In the genomic region with DNA sequence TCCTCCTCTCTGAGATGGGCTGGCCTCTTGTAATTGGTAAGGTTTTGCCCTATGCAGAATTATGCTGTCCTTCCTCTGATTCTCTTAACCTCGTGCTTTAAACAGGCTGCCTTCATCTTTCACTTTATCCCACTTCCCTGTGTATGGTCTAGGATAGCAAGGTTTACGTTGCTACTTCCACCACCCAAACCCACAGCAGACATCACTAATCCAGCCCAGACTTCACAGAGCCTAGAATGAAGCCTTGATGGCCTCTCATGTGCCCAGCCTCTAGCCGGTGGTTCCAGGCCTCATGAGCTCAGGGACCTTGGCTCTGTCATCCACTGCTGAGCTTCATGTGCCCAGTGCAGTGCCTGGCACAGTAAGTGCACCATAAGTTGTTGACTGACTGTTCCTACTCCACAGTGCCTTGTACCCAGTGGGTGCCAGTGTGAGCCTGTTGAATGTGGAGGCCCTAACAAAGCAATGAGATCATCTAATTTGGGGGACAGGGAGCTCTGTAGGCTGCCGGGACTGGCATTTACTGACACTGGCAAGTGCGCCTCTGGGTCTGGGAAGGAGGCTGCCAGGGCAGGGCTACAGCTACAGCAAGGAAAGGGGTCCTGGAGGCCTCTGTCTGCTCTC, we compare ENCODE assay signal across 17 cellular contexts. TPM values are rescaled to one million over a fixed set of nuclear protein-coding genes. Genes with fewer than 3 reads are reported as not detected.
DNase-seq lines count a peak whose midpoint lies in the region; ATAC-seq and TF ChIP-seq lines count a peak whose summit lies in the region.
"Had no signal": no experiment of that assay in that cellular context is flagged by ENCODE, and none has a peak within 500 bp of the region (broad histone marks: within the 10 kb centered on the region; RNA-seq: fewer than 3 reads in every experiment).

No MANE protein-coding gene starts in this region.

- peaks cover 93% of the 10 kb centered on the region for H4K20me1 ChIP-seq in BLaER1
- H4K20me1 ChIP-seq in H9 (ENCODE audit: control insufficient read depth, insufficient read depth, insufficient read length), result no peaks in the 10 kb centered on the region

- no peak overlapping the region for H2BK12ac ChIP-seq in H9 (ENCODE audit: insufficient read length, low read depth, low read length)

- no peak overlapping the region for H2BK20ac ChIP-seq in H9 (ENCODE audit: low read depth, low read length, poor library complexity, severe bottlenecking)

- no peak for TF ChIP-seq POLR2A in uterus (IDR thresholded peaks at IDR 0.05)

- H3K36me3 Mint-ChIP-seq in H9 (ENCODE audit: insufficient read depth in 1 of 3, low read depth in 3 of 3), result peaks cover 25 to 58% (median 33%) of the 10 kb centered on the region in 3 experiments
- peaks cover 53% of the 10 kb centered on the region for H3K36me3 Mint-ChIP-seq in activated T-helper 2 cell treated with anti-CD3 and anti-CD28 coated beads, Interferon-gamma antibody, Interleukin-2, Interleukin-4, amounts not matched to agents 10 μg/mL and 5 μg/mL and 100 μg/mL, durations not matched to agents 14 hours and 24 hours and 36 hours (ENCODE audit: low read depth)
- peaks cover 0 to 45% (median 9%) of the 10 kb centered on the region in 3 donors for H3K36me3 Mint-ChIP-seq in naive thymus-derived CD8-positive, alpha-beta T cell

- H4K5ac ChIP-seq in H9 (ENCODE audit: insufficient read length, low read depth, low read length), result no peak overlapping the region

- intact Hi-C loops in activated T-helper 2 cell treated with anti-CD3 and anti-CD28 coated beads, Interferon-gamma antibody, Interleukin-2, Interleukin-4, amounts not matched to agents 10 μg/mL and 5 μg/mL and 100 μg/mL, durations not matched to agents 14 hours and 24 hours and 36 hours (cut with micrococcal nuclease), result no loop called here
- intact Hi-C loops in uterus (cut with DNase I; ENCODE audit: low total_unique reads), result no loop called here

- H2BK5ac ChIP-seq in H9 (ENCODE audit: insufficient read length, low read length), result no peak overlapping the region

- TF ChIP-seq CTCF in H9 (conservative IDR thresholded peaks at IDR 0.05) (no peak), uterus (IDR thresholded peaks at IDR 0.05) (no peak)

- H3K18ac ChIP-seq in H9 (ENCODE audit: insufficient read length, low read depth, low read length), result no peak overlapping the region

- DNase-seq in H9, result no peak
- no peak for DNase-seq in activated T-helper 2 cell treated with anti-CD3 and anti-CD28 coated beads, Interferon-gamma antibody, Interleukin-2, Interleukin-4, amounts not matched to agents 10 μg/mL and 5 μg/mL and 100 μg/mL, durations not matched to agents 14 hours and 24 hours and 36 hours (ENCODE audit: low spot score)
- no peak for DNase-seq in naive thymus-derived CD8-positive, alpha-beta T cell
- no peak for DNase-seq in stimulated activated CD4-positive, alpha-beta T cell treated with anti-CD3 and anti-CD28 coated beads, Interleukin-2, amount 100 ng/mL, for 48 hours
- DNase-seq in uterus, result no peak
- DNase-seq in islet precursor cell, result no peak
- DNase-seq in HUDEP-2 (lab: John Stamatoyannopoulos, UW; ENCODE audit: unreplicated experiment in 76 of 76), result no peak
- DNase-seq: activated CD4-positive, CD25-positive, alpha-beta regulatory T cell treated with anti-CD3 and anti-CD28 coated beads, Interleukin-2, amount 50 U/mL, for 72 hours; activated CD8-positive, alpha-beta memory T cell treated with anti-CD3 and anti-CD28 coated beads, Interleukin-2, amount 50 U/mL, for 48 hours; DMS79; hippocampal formation; NCI-H2081 treated with DMSO at 0.1 percent for 48 hours; pancreas; small intestine; stimulated activated naive CD8-positive, alpha-beta T cell treated with anti-CD3 and anti-CD28 coated beads, Interleukin-15, amount 100 ng/mL, for 72 hours had no signal

- peaks cover 8% of the 10 kb centered on the region; the same call in 1 of the 2 replicates for H3K79me2 ChIP-seq in H9 (ENCODE audit: insufficient read depth, low read length)

- H3K9me3 ChIP-seq in BLaER1 (no peaks in the 10 kb centered on the region), H9 (ENCODE audit: control insufficient read depth, low read depth, low read length) (no peaks in the 10 kb centered on the region), uterus (no peaks in the 10 kb centered on the region)
- H3K9me3 ChIP-seq: pancreas had no signal

- no peak for ATAC-seq in naive thymus-derived CD8-positive, alpha-beta T cell
- ATAC-seq: activated naive CD4-positive, alpha-beta T cell treated with anti-CD3 and anti-CD28 coated beads, Interleukin-2, amount 50 U/mL, for 72 hours; pancreas; stimulated activated naive CD8-positive, alpha-beta T cell treated with anti-CD3 and anti-CD28 coated beads, Interleukin-15, amount 100 ng/mL, for 72 hours had no signal

- no peak overlapping the region for H4K91ac ChIP-seq in H9 (ENCODE audit: insufficient read length, low read depth, low read length)

- H3K4ac ChIP-seq in H9 (ENCODE audit: low read depth, low read length), result no peak overlapping the region

- H2AK5ac ChIP-seq in H9 (ENCODE audit: insufficient read length, low read length), result no peak overlapping the region

- no peak overlapping the region for H2AFZ ChIP-seq in H9 (ENCODE audit: low read length)

- peaks cover 50% of the 10 kb centered on the region for H3K4me1 ChIP-seq in BLaER1
- H3K4me1 ChIP-seq in H9 (ENCODE audit: insufficient read depth, low read length), result peaks cover 5% of the 10 kb centered on the region; the same call in 1 of the 2 replicates
- peaks cover 0 to 6% of the 10 kb centered on the region in 2 donors for H3K4me1 ChIP-seq in uterus

- no peak overlapping the region for H4K8ac ChIP-seq in H9 (replicated peaks; ENCODE audit: insufficient read length, low read depth, low read length)

- H3K9me3 Mint-ChIP-seq in H9, result no peaks in the 10 kb centered on the region; a peak in 1 of 5 replicates
- no peaks in the 10 kb centered on the region for H3K9me3 Mint-ChIP-seq in activated T-helper 2 cell treated with anti-CD3 and anti-CD28 coated beads, Interferon-gamma antibody, Interleukin-2, Interleukin-4, amounts not matched to agents 10 μg/mL and 5 μg/mL and 100 μg/mL, durations not matched to agents 14 hours and 24 hours and 36 hours
- H3K9me3 Mint-ChIP-seq in naive thymus-derived CD8-positive, alpha-beta T cell, result no peaks in the 10 kb centered on the region
- H3K9me3 Mint-ChIP-seq: activated naive CD4-positive, alpha-beta T cell treated with anti-CD3 and anti-CD28 coated beads, Interleukin-2, amount 50 U/mL, for 72 hours; stimulated activated naive CD8-positive, alpha-beta T cell treated with anti-CD3 and anti-CD28 coated beads, Interleukin-15, amount 100 ng/mL, for 72 hours had no signal

- H2BK15ac ChIP-seq in H9 (ENCODE audit: low read depth, low read length), result no peak overlapping the region

- peaks cover 77% of the 10 kb centered on the region for H3K36me3 ChIP-seq in BLaER1
- no peaks in the 10 kb centered on the region for H3K36me3 ChIP-seq in uterus
- H3K36me3 ChIP-seq: pancreas had no signal

- no peak overlapping the region for H2BK120ac ChIP-seq in H9 (ENCODE audit: low read depth, low read length, poor library complexity, severe bottlenecking)

- no peak overlapping the region for H3K56ac ChIP-seq in H9 (ENCODE audit: insufficient read length, low read depth, low read length)

- H3K27me3 Mint-ChIP-seq in H9 (ENCODE audit: low read depth), result no peaks in the 10 kb centered on the region; the same call in 1 of the 2 replicates
- H3K27me3 Mint-ChIP-seq in activated T-helper 2 cell treated with anti-CD3 and anti-CD28 coated beads, Interferon-gamma antibody, Interleukin-2, Interleukin-4, amounts not matched to agents 10 μg/mL and 5 μg/mL and 100 μg/mL, durations not matched to agents 14 hours and 24 hours and 36 hours (ENCODE audit: low read depth), result no peaks in the 10 kb centered on the region
- no peaks in the 10 kb centered on the region for H3K27me3 Mint-ChIP-seq in naive thymus-derived CD8-positive, alpha-beta T cell
- H3K27me3 Mint-ChIP-seq: stimulated activated naive CD8-positive, alpha-beta T cell treated with anti-CD3 and anti-CD28 coated beads, Interleukin-15, amount 100 ng/mL, for 72 hours had no signal

- H3K4me3 Mint-ChIP-seq in H9, result no peak overlapping the region
- H3K4me3 Mint-ChIP-seq in activated T-helper 2 cell treated with anti-CD3 and anti-CD28 coated beads, Interferon-gamma antibody, Interleukin-2, Interleukin-4, amounts not matched to agents 10 μg/mL and 5 μg/mL and 100 μg/mL, durations not matched to agents 14 hours and 24 hours and 36 hours (ENCODE audit: low read depth), result no peak overlapping the region
- H3K4me3 Mint-ChIP-seq in naive thymus-derived CD8-positive, alpha-beta T cell, result no peak overlapping the region
- H3K4me3 Mint-ChIP-seq: stimulated activated naive CD8-positive, alpha-beta T cell treated with anti-CD3 and anti-CD28 coated beads, Interleukin-15, amount 100 ng/mL, for 72 hours had no signal

- H3K4me2 ChIP-seq in BLaER1 (peak overlapping the region; percentile 45), H9 (ENCODE audit: insufficient read depth, insufficient read length, low read length) (no peak overlapping the region)

- no peak overlapping the region for H3K23ac ChIP-seq in H9 (ENCODE audit: insufficient read length, low read depth, low read length)

- H3K4me3 ChIP-seq in BLaER1 (no peak overlapping the region), uterus (no peak overlapping the region)
- H3K4me3 ChIP-seq: pancreas had no signal

- H3K23me2 ChIP-seq in H9 (ENCODE audit: insufficient read length, low read depth, low read length, poor library complexity, severe bottlenecking), result no peaks in the 10 kb centered on the region

- H3K79me1 ChIP-seq in H9 (ENCODE audit: insufficient read depth, low read depth, low read length, poor library complexity, severe bottlenecking), result peaks cover 4% of the 10 kb centered on the region

- POLR2A ChIA-PET in naive thymus-derived CD8-positive, alpha-beta T cell (lab: Charles Lee), result interaction anchor here (0.7 kb wide), 1 partner anchor 12 kb away, joined by 3 read pairs; a partner anchor contains a TSS

- peak overlapping the region; percentile 30; the same call in 1 of the 2 replicates for H3K9ac ChIP-seq in BLaER1
- H3K9ac ChIP-seq in H9 (ENCODE audit: extremely low read depth, insufficient read length, low read length), result no peak overlapping the region

- H3K27ac Mint-ChIP-seq in H9, result peak overlapping the region in 2 of 3 experiments; percentile 2 to 40; a peak in 1 of 7 replicates
- peak overlapping the region; percentile 33 for H3K27ac Mint-ChIP-seq in activated T-helper 2 cell treated with anti-CD3 and anti-CD28 coated beads, Interferon-gamma antibody, Interleukin-2, Interleukin-4, amounts not matched to agents 10 μg/mL and 5 μg/mL and 100 μg/mL, durations not matched to agents 14 hours and 24 hours and 36 hours
- peak overlapping the region in 6 of 10 donors; percentile 0 to 65 (median 8) for H3K27ac Mint-ChIP-seq in naive thymus-derived CD8-positive, alpha-beta T cell
- H3K27ac Mint-ChIP-seq: stimulated activated naive CD8-positive, alpha-beta T cell treated with anti-CD3 and anti-CD28 coated beads, Interleukin-15, amount 100 ng/mL, for 72 hours had no signal

- WGBS in H9 (ENCODE audit: extremely low coverage, insufficient read length, low lambda C conversion rate), result no CpG with 5 or more reads among the region's 5 CpGs

- no peak overlapping the region for H3T11ph ChIP-seq in H9 (ENCODE audit: low read length)

- peaks cover 53 to 54% of the 10 kb centered on the region in 2 experiments for H3K4me1 Mint-ChIP-seq in H9
- H3K4me1 Mint-ChIP-seq in activated T-helper 2 cell treated with anti-CD3 and anti-CD28 coated beads, Interferon-gamma antibody, Interleukin-2, Interleukin-4, amounts not matched to agents 10 μg/mL and 5 μg/mL and 100 μg/mL, durations not matched to agents 14 hours and 24 hours and 36 hours (ENCODE audit: low read depth), result peaks cover 28% of the 10 kb centered on the region
- H3K4me1 Mint-ChIP-seq in naive thymus-derived CD8-positive, alpha-beta T cell, result peaks cover 8 to 35% (median 15%) of the 10 kb centered on the region in 4 donors

- H3K14ac ChIP-seq in H9 (ENCODE audit: insufficient read depth, low read length), result no peak overlapping the region; the same call in 1 of the 2 replicates

- H3K27ac ChIP-seq in BLaER1, result peak overlapping the region; percentile 24; the same call in 1 of the 2 replicates
- H3K27ac ChIP-seq in H9 (ENCODE audit: insufficient read length, low read depth, low read length), result no peak overlapping the region
- no peak overlapping the region for H3K27ac ChIP-seq in uterus
- H3K27ac ChIP-seq: pancreas had no signal

- no peaks in the 10 kb centered on the region for H3K27me3 ChIP-seq in BLaER1
- H3K27me3 ChIP-seq in H9 (ENCODE audit: insufficient read depth, low read length), result no peaks in the 10 kb centered on the region
- no peaks in the 10 kb centered on the region for H3K27me3 ChIP-seq in uterus
- H3K27me3 ChIP-seq: pancreas had no signal

RNA-seq across cellular contexts. Expression of a gene that starts 12.5 kb away (rescaled TPM):
- total RNA-seq in H9 (2021) (70.8 and 72.6 TPM in 2 replicates), uterus (10 to 100 TPM; 15.9 to 37.5 (median 18.0) TPM)
- 55.1 and 55.8 TPM in 2 replicates for total RNA-seq in activated T-helper 2 cell treated with anti-CD3 and anti-CD28 coated beads, Interferon-gamma antibody, Interleukin-2, Interleukin-4, amounts not matched to agents 10 μg/mL and 5 μg/mL and 100 μg/mL, durations not matched to agents 14 hours and 24 hours and 36 hours
- 10 to 100 TPM; 43.1 to 43.7 TPM for total RNA-seq in naive thymus-derived CD8-positive, alpha-beta T cell
- 1 to 10 TPM; 2.1 to 5.0 (median 3.0) TPM for polyA plus RNA-seq in naive thymus-derived CD8-positive, alpha-beta T cell
